9 cellular contexts compared by ENCODE assay signal in the genomic region with DNA sequence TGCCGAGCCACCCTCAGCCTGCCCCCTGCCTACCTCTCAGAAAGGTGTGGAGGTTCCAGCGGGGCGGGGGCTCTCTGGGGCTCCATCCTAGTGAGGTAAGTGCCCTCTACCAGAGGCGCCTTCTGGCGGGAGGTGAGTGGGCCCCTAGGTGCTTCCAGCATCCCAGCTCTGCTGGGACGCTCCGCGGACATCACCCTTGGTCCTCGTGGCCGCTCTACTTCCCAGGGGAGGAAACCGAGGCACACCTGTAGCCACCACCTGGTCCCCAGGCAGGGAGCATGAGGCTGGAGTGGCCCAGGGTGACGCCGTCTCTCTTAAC. TPM values are rescaled to one million over a fixed set of nuclear protein-coding genes. Genes with fewer than 3 reads are reported as not detected.
A peak's percentile ranks its signal among the peaks of the same experiment; 100 is the strongest.
DNase-seq lines count a peak whose midpoint lies in the region; ATAC-seq and TF ChIP-seq lines count a peak whose summit lies in the region.
"Had no signal": no experiment of that assay in that cellular context is flagged by ENCODE, and none has a peak within 500 bp of the region (broad histone marks: within the 10 kb centered on the region; RNA-seq: fewer than 3 reads in every experiment).

No MANE protein-coding gene starts in this region.

- H3K27ac ChIP-seq in GM23248: no peak overlapping the region
- H3K27ac ChIP-seq in VCaP: peak overlapping the region; percentile 86
- H3K27ac ChIP-seq in right cardiac atrium (ENCODE audit: low read length): peak overlapping the region; percentile 71
- peak overlapping the region; percentile 83 for H3K27ac ChIP-seq in skeletal muscle tissue (ENCODE audit: low read depth, low read length)

- H3K27me3 ChIP-seq in GM23248 (replicated peaks; ENCODE audit: insufficient read depth) (no peaks in the 10 kb centered on the region), right cardiac atrium (ENCODE audit: control insufficient read depth, insufficient read depth) (no peaks in the 10 kb centered on the region), skeletal muscle tissue (ENCODE audit: control insufficient read depth in 3 of 3, insufficient read depth in 3 of 3, low read length in 3 of 3) (no peaks in the 10 kb centered on the region)

- intact Hi-C loops in right cardiac atrium (cut with DNase I): no loop called here

- H3K36me3 ChIP-seq in GM23248 (ENCODE audit: low read depth) (no peaks in the 10 kb centered on the region), skeletal muscle tissue (ENCODE audit: control insufficient read depth in 3 of 3, insufficient read depth in 3 of 3, low read length in 3 of 3) (peaks cover 0 to 7% (median 2%) of the 10 kb centered on the region in 3 donors)

- TF ChIP-seq CTCF in VCaP (conservative IDR thresholded peaks at IDR 0.05): no peak

- DNase-seq in GM23248: no peak
- no peak for DNase-seq in right cardiac atrium
- DNase-seq in erythroblast (lab: John Stamatoyannopoulos, UW): no peak
- no peak for DNase-seq in NCI-H510A (lab: John Stamatoyannopoulos, UW)
- DNase-seq: NCI-H226 had no signal

- H3K4me1 ChIP-seq in GM23248 (ENCODE audit: insufficient read depth) (0 out of 2 replicates have a peak, but pooled peaks cover 4% of the 10 kb centered on the region), right cardiac atrium (ENCODE audit: control insufficient read depth, insufficient read depth, low read length) (peaks cover 1% of the 10 kb centered on the region), skeletal muscle tissue (ENCODE audit: control insufficient read depth in 3 of 3, insufficient read depth in 3 of 3, low read length in 3 of 3) (peaks cover 41 to 59% (median 57%) of the 10 kb centered on the region in 3 donors)

- H3K4me3 ChIP-seq in GM23248: peak overlapping the region; percentile 76
- H3K4me3 ChIP-seq in right cardiac atrium (ENCODE audit: low read length): peak overlapping the region; percentile 72
- peak overlapping the region; percentile 67 to 91 (median 82) for H3K4me3 ChIP-seq in skeletal muscle tissue (ENCODE audit: low read length in 3 of 3)

- no peak overlapping the region for H2AFZ ChIP-seq in GM23248

- H3K4me2 ChIP-seq in GM23248 (ENCODE audit: unreplicated experiment): peak overlapping the region; percentile 79

- no peaks in the 10 kb centered on the region for H3K9me2 ChIP-seq in GM23248 (ENCODE audit: insufficient read depth)

- in situ Hi-C loops in GM23248 (cut with MboI): no loop called here

- 76 to 87% methylated on average over 11 to 13 of the region's 13 CpGs for WGBS in GM23248 (ENCODE audit: low coverage in 1 of 2, low lambda C conversion rate in 2 of 2, missing lambda C conversion rate in 2 of 2), 2 experiments
- WGBS in right cardiac atrium: 86% methylated on average over 13 of the region's 13 CpGs

- H3K9me3 ChIP-seq in GM23248 (ENCODE audit: low read depth): no peaks in the 10 kb centered on the region
- H3K9me3 ChIP-seq in right cardiac atrium (ENCODE audit: control insufficient read depth, low read length): no peaks in the 10 kb centered on the region
- H3K9me3 ChIP-seq in skeletal muscle tissue (ENCODE audit: control insufficient read depth in 3 of 3, low read length in 3 of 3): no peaks in the 10 kb centered on the region

- H4K20me1 ChIP-seq in GM23248 (ENCODE audit: insufficient read depth): no peaks in the 10 kb centered on the region

- ATAC-seq in right cardiac atrium (no peak), HG03460 (IDR thresholded peaks at IDR 0.05; ENCODE audit: unreplicated experiment) (no peak), HG03159 (IDR thresholded peaks at IDR 0.05; ENCODE audit: unreplicated experiment) (no peak)

- H3K79me2 ChIP-seq in GM23248 (ENCODE audit: insufficient read depth): peaks cover 19% of the 10 kb centered on the region

- H3F3A ChIP-seq in GM23248 (ENCODE audit: insufficient read depth): peaks cover 9% of the 10 kb centered on the region

- peak overlapping the region; percentile 80 for H3K9ac ChIP-seq in GM23248
- peak overlapping the region; percentile 80 to 99 (median 81) for H3K9ac ChIP-seq in skeletal muscle tissue (ENCODE audit: low read depth in 1 of 3, low read length in 3 of 3)

- TF ChIP-seq POLR2A in erythroblast (IDR thresholded peaks at IDR 0.05; ENCODE audit: low read length): no peak

RNA-seq across cellular contexts. Expression of gene MCRIP2, which starts 1.4 kb away (rescaled TPM):
- 29.3 and 30.4 TPM in 2 replicates for total RNA-seq in GM23248 (2014; rRNA removed; shearing (Covaris generic))
- polyA plus RNA-seq in GM23248 (2016; fragmentation: Nextera tagmentation; extraction: Ambion mirVana): 22.4 and 22.6 TPM in 2 replicates
- total RNA-seq in right cardiac atrium: 100 to 1,000 TPM in 1 of 4 donors, 10 to 100 TPM in 3; 71.2 to 121 (median 85.6) TPM
- polyA plus RNA-seq in right cardiac atrium: 141 TPM
- total RNA-seq in skeletal muscle tissue: 20.4 TPM

RNA-seq across cellular contexts. Expression of gene WDR90, which starts 6.2 kb away (rescaled TPM):
- 16.5 and 24.7 TPM in 2 replicates for total RNA-seq in GM23248 (2014; rRNA removed; shearing (Covaris generic))
- polyA plus RNA-seq in GM23248 (2016; fragmentation: Nextera tagmentation; extraction: Ambion mirVana) (4.7 and 8.2 TPM in 2 replicates), right cardiac atrium (8.1 TPM)
- total RNA-seq in right cardiac atrium (10 to 100 TPM; 10.5 to 13.7 (median 12.0) TPM), skeletal muscle tissue (6.3 TPM)

RNA-seq across cellular contexts. Expression of gene METTL26, which starts 6.9 kb away (rescaled TPM):
- total RNA-seq in GM23248 (2014; rRNA removed; shearing (Covaris generic)): 150 and 218 TPM in 2 replicates
- polyA plus RNA-seq in GM23248 (2016; fragmentation: Nextera tagmentation; extraction: Ambion mirVana): 151 and 155 TPM in 2 replicates
- total RNA-seq in right cardiac atrium: 10 to 100 TPM; 55.4 to 60.3 (median 56.6) TPM
- 128 TPM for polyA plus RNA-seq in right cardiac atrium
- 32.4 TPM for total RNA-seq in skeletal muscle tissue

RNA-seq across cellular contexts. Expression of gene WFIKKN1, which starts 12.2 kb away (rescaled TPM):
- not detected in 2 replicates for total RNA-seq in GM23248 (2014; rRNA removed; shearing (Covaris generic))
- polyA plus RNA-seq in GM23248 (2016; fragmentation: Nextera tagmentation; extraction: Ambion mirVana) (not detected in 2 replicates), right cardiac atrium (0.29 TPM)
- total RNA-seq in right cardiac atrium (under 1 TPM; 0.15 to 0.70 (median 0.20) TPM), skeletal muscle tissue (0.52 TPM)

RNA-seq across cellular contexts. Expression of gene RHOT2, which starts 24.9 kb away (rescaled TPM):
- 44.9 and 65.9 TPM in 2 replicates for total RNA-seq in GM23248 (2014; rRNA removed; shearing (Covaris generic))
- polyA plus RNA-seq in GM23248 (2016; fragmentation: Nextera tagmentation; extraction: Ambion mirVana) (65.1 and 70.0 TPM in 2 replicates), right cardiac atrium (101 TPM)
- total RNA-seq in right cardiac atrium (100 to 1,000 TPM in 1 of 4 donors, 10 to 100 TPM in 3; 84.3 to 104 (median 90.8) TPM), skeletal muscle tissue (14.1 TPM)
